ENCODE assay signal across 8 cellular contexts in genomic region chr18:3541549-3542386, GRCh38.
A peak's percentile ranks its signal among the peaks of the same experiment; 100 is the strongest.
DNase-seq lines count a peak whose midpoint lies in the region; ATAC-seq and TF ChIP-seq lines count a peak whose summit lies in the region.

No MANE protein-coding gene starts in this region.

- H3K27me3 ChIP-seq in heart left ventricle = no peaks in the 10 kb centered on the region

- H3K36me3 ChIP-seq in heart left ventricle = no peaks in the 10 kb centered on the region

- no peaks in the 10 kb centered on the region for H3K9me3 ChIP-seq in heart left ventricle

- 71 to 77% (median 73%) methylated on average over 5 of the region's 5 CpGs for WGBS in heart left ventricle, 4 donors

- intact Hi-C loops in left colon (cut with DNase I, micrococcal nuclease) (no loop called here), heart left ventricle (cut with DNase I) (no loop called here)

- no peak overlapping the region for H3K4me3 ChIP-seq in heart left ventricle

- no peak overlapping the region for H3K27ac ChIP-seq in heart left ventricle

- H3K4me1 ChIP-seq in heart left ventricle = peaks cover 0 to 3% (median 0%) of the 10 kb centered on the region in 12 donors

- TF ChIP-seq CTCF in heart left ventricle (IDR thresholded peaks at IDR 0.05) = no peak

- no peak for TF ChIP-seq POLR2A in heart left ventricle (IDR thresholded peaks at IDR 0.05)

- peak; percentile 91 for ATAC-seq in GM18861 (IDR thresholded peaks at IDR 0.05; ENCODE audit: unreplicated experiment)
- peak; percentile 75 for ATAC-seq in GM21526 (IDR thresholded peaks at IDR 0.05; ENCODE audit: low FRiP score, unreplicated experiment)
- ATAC-seq in HG03460 (IDR thresholded peaks at IDR 0.05; ENCODE audit: unreplicated experiment) = peak; percentile 89
- peak; percentile 63 for ATAC-seq in left colon
- ATAC-seq in heart left ventricle = no peak

- DNase-seq in left colon (no peak), heart left ventricle (no peak), cerebellum (ENCODE audit: low spot score) (no peak), epidermal melanocyte (ENCODE audit: insufficient read length, low spot score) (no peak), mesenteric fat pad (ENCODE audit: low spot score) (no peak)

Comparison
In these comparisons a context has a peak if more than half of its experiments do, and no peak if none do; other contexts are left out.
1. ATAC-seq: peak in GM18861 (single experiment), GM21526 (single experiment), HG03460 (single experiment) and left colon (single experiment); none in heart left ventricle (0 of 4).